ENCODE assay signal across 8 cellular contexts in the genomic region with DNA sequence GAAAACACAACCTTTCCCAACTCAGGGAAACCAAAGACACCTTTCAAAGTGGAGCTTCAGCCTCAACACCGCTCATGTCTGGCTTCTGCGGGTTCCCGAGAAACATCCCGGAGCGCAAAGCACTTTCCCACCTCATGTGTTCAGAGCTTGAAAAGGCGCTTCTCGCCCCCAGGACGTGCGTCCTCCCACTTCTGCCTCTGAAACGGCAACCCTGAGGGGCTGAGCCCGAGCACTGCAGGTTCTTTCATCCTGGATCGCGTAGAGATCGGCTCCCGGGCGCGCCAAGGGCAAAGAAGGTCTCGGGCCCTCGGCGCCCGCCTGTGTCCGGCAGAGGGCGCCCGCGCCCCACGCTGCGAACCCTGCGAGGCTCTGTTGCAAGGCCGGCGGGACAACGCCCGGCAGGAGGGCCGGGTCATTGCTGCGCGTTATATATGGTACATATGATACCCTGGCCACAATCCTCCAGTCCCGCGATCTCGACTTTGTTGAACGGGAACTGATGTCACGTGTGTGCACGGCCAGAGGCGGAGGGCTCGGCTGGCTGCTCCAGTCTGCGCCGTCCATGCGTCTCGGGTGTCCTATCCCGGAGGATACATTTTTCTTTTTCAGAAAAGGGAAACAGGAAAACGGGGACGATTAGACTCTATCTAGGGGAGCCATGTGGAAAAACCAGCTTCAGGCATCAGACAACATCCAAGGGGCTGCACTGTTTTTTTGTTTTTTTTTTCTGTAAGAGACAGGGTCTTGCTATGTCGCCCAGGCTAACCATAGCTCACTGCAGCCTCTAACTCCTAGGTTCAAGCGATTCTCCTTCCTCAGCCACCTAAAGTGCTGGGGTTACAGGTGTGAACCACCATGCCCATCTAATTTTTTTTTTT. TPM values are rescaled to one million over a fixed set of nuclear protein-coding genes. Genes with fewer than 3 reads are reported as not detected.
DNase-seq lines count a peak whose midpoint lies in the region; ATAC-seq and TF ChIP-seq lines count a peak whose summit lies in the region.

No MANE protein-coding gene starts in this region.

- H3K9me3 ChIP-seq in mesenchymal stem cell (ENCODE audit: control insufficient read depth, low read length): peaks cover 2% of the 10 kb centered on the region

- ATAC-seq in GM19023 (IDR thresholded peaks at IDR 0.05; ENCODE audit: unreplicated experiment): peak; percentile 70
- ATAC-seq in HG03521 (IDR thresholded peaks at IDR 0.05; ENCODE audit: unreplicated experiment): peak; percentile 77
- peak; percentile 99 for ATAC-seq in effector memory CD8-positive, alpha-beta T cell (replicated peaks)

- H2AK5ac ChIP-seq in mesenchymal stem cell (ENCODE audit: low read length, severe bottlenecking): no peak overlapping the region

- peak overlapping the region; percentile 96 for H2BK15ac ChIP-seq in mesenchymal stem cell (ENCODE audit: low read depth, poor library complexity, severe bottlenecking)

- no peaks in the 10 kb centered on the region for H3K9me3 Mint-ChIP-seq in effector memory CD8-positive, alpha-beta T cell

- no peak overlapping the region for H3K27ac Mint-ChIP-seq in effector memory CD8-positive, alpha-beta T cell

- no peaks in the 10 kb centered on the region for H3K36me3 Mint-ChIP-seq in effector memory CD8-positive, alpha-beta T cell (ENCODE audit: insufficient read depth)

- H3K79me1 ChIP-seq in mesenchymal stem cell (replicated peaks; ENCODE audit: low read length, poor library complexity, severe bottlenecking): no peaks in the 10 kb centered on the region

- peak; percentile 74 for DNase-seq in AG09319 (ENCODE audit: extremely low read depth, low read depth)
- peak; percentile 58 for DNase-seq in NCI-H748 treated with DMSO at 0.1 percent for 48 hours (lab: John Stamatoyannopoulos, UW)
- DNase-seq in activated CD8-positive, alpha-beta memory T cell treated with anti-CD3 and anti-CD28 coated beads for 1 hour (ENCODE audit: extremely low read depth in 1 of 2, low read depth in 1 of 2): peak; percentile 43 to 64
- DNase-seq in effector memory CD8-positive, alpha-beta T cell: peak; percentile 69 to 79 (median 70)
- DNase-seq in mesenchymal stem cell: peak; percentile 83
- DNase-seq in stimulated activated CD8-positive, alpha-beta memory T cell treated with anti-CD3 and anti-CD28 coated beads, Interleukin-12 subunit alpha, Interleukin-12 subunit beta, amount 100 ng/mL, for 1 hour (ENCODE audit: low read depth): peak; percentile 47

- no peak overlapping the region for H3K23ac ChIP-seq in mesenchymal stem cell (ENCODE audit: low read length in 2 of 2)

- no peak overlapping the region for H2BK120ac ChIP-seq in mesenchymal stem cell (ENCODE audit: low read depth, low read length)

- H3K18ac ChIP-seq in mesenchymal stem cell (ENCODE audit: low read depth in 1 of 2, low read length in 2 of 2): peak overlapping the region in 1 of 2 experiments; percentile 52

- peak overlapping the region; percentile 43 to 66 for H3K4me3 Mint-ChIP-seq in effector memory CD8-positive, alpha-beta T cell

- H3K27me3 Mint-ChIP-seq in effector memory CD8-positive, alpha-beta T cell: peaks cover 0 to 10% of the 10 kb centered on the region in 2 donors

- H2BK5ac ChIP-seq in mesenchymal stem cell (ENCODE audit: low read depth, low read length, poor library complexity, severe bottlenecking): no peak overlapping the region

- peaks cover 3 to 7% of the 10 kb centered on the region in 2 donors for H3K4me1 Mint-ChIP-seq in effector memory CD8-positive, alpha-beta T cell (ENCODE audit: low read depth in 2 of 2)

- H3K4me3 ChIP-seq in mesenchymal stem cell (ENCODE audit: insufficient read depth in 1 of 2, low read depth in 1 of 2, low read length in 2 of 2): peak overlapping the region in 1 of 2 experiments; percentile 82

- H2AFZ ChIP-seq in mesenchymal stem cell (ENCODE audit: low read depth, low read length): peak overlapping the region; percentile 21

- peak overlapping the region; percentile 74 for H3K4me2 ChIP-seq in mesenchymal stem cell (ENCODE audit: low read length, poor library complexity, severe bottlenecking)

- H3K36me3 ChIP-seq in mesenchymal stem cell (ENCODE audit: control insufficient read depth in 1 of 2, insufficient read depth in 2 of 2, low read depth in 1 of 2, low read length in 2 of 2): peaks cover 0 to 7% of the 10 kb centered on the region in 2 experiments

- peak overlapping the region; percentile 88 for H3K9ac ChIP-seq in mesenchymal stem cell (ENCODE audit: low read length)

- peak overlapping the region; percentile 45 for H4K91ac ChIP-seq in mesenchymal stem cell (ENCODE audit: low read length)

- peak overlapping the region in 1 of 2 experiments; percentile 25 for H2BK12ac ChIP-seq in mesenchymal stem cell (ENCODE audit: low read length in 2 of 2)

- WGBS in mesenchymal stem cell: 20% methylated on average over 52 of the region's 52 CpGs

- peak; percentile 95 for TF ChIP-seq CTCF in AG09319 (IDR thresholded peaks at IDR 0.05; ENCODE audit: low read depth, low read length)

- H3K4me1 ChIP-seq in mesenchymal stem cell (ENCODE audit: control insufficient read depth, insufficient read depth, low read depth, low read length): peaks cover 4% of the 10 kb centered on the region

- no peaks in the 10 kb centered on the region for H3K27me3 ChIP-seq in mesenchymal stem cell (ENCODE audit: control insufficient read depth in 1 of 2, insufficient read depth in 1 of 2, low read length in 2 of 2)

- H3K4ac ChIP-seq in mesenchymal stem cell (ENCODE audit: low read depth in 1 of 2, low read length in 2 of 2): peak overlapping the region in 1 of 2 experiments; percentile 26

- no peak overlapping the region for H3K27ac ChIP-seq in mesenchymal stem cell (ENCODE audit: low read length, poor library complexity, severe bottlenecking)

- H4K8ac ChIP-seq in mesenchymal stem cell (ENCODE audit: low read length): peak overlapping the region; percentile 79

- no peak overlapping the region for H3K14ac ChIP-seq in mesenchymal stem cell (ENCODE audit: low read length in 2 of 2)

RNA-seq across cellular contexts. Expression of gene COQ7, which starts 19.1 kb away (rescaled TPM):
- polyA plus RNA-seq in mesenchymal stem cell (2013, experiment 1 of 2): 8.4 TPM
- 8.5 TPM for polyA plus RNA-seq in mesenchymal stem cell (2013, experiment 2 of 2)

RNA-seq across cellular contexts. Expression of gene ITPRIPL2, which starts 27.2 kb away (rescaled TPM):
- polyA plus RNA-seq in mesenchymal stem cell (2013, experiment 1 of 2): 33.8 TPM
- polyA plus RNA-seq in mesenchymal stem cell (2013, experiment 2 of 2): 33.2 TPM
